In genomic region chr11:117511981-117512448, GRCh38 we compare ENCODE assay signal across 1 cellular context.
TF ChIP-seq lines count a peak whose summit lies in the region.

No MANE protein-coding gene starts in this region.

TF ChIP-seq in H1, 55 proteins besides CTCF, POLR2A, EP300 and RAD21:
- TF ChIP-seq TBP (IDR thresholded peaks at IDR 0.05; ENCODE audit: low read depth, low read length) (no peak), MAFK (IDR thresholded peaks at IDR 0.05; ENCODE audit: low read depth, low read length) (no peak), POU5F1 (IDR thresholded peaks at IDR 0.05; ENCODE audit: low read depth, low read length) (no peak), ASH2L (IDR thresholded peaks at IDR 0.05; ENCODE audit: low read length) (no peak), PHF8 (conservative IDR thresholded peaks at IDR 0.05; ENCODE audit: low read depth, low read length) (no peak), TEAD4 (IDR thresholded peaks at IDR 0.05; ENCODE audit: low read depth, low read length) (no peak), BACH1 (IDR thresholded peaks at IDR 0.05; ENCODE audit: low read length) (no peak), RBBP5 (IDR thresholded peaks at IDR 0.05; ENCODE audit: borderline replicate concordance, low read depth, low read length) (no peak), HDAC2 (IDR thresholded peaks at IDR 0.05; ENCODE audit: borderline replicate concordance in 1 of 2, low read depth in 2 of 2, low read length in 2 of 2) (no peak), BRCA1 (IDR thresholded peaks at IDR 0.05; ENCODE audit: low read depth, low read length) (no peak), CEBPB (IDR thresholded peaks at IDR 0.05; ENCODE audit: low read depth, low read length) (no peak), SP4 (IDR thresholded peaks at IDR 0.05; ENCODE audit: low read length) (no peak), CHD2 (IDR thresholded peaks at IDR 0.05; ENCODE audit: low read length) (no peak)
